Comparison of ENCODE assay signal across 1 cellular context in genomic region chr1:84272401-84272800, GRCh38.
TF ChIP-seq lines count a peak whose summit lies in the region.

No MANE protein-coding gene starts in this region.

TF ChIP-seq in SK-N-SH treated with all-trans-retinoic acid at 6 μM for 48 hours, 23 proteins besides CTCF, POLR2A, EP300 and RAD21 (continued from another document):
- TF ChIP-seq CSRNP3 (CRISPR knock-in tag; IDR thresholded peaks at IDR 0.05): no peak
